Comparison of ENCODE assay signal across 1 cellular context in the genomic region with DNA sequence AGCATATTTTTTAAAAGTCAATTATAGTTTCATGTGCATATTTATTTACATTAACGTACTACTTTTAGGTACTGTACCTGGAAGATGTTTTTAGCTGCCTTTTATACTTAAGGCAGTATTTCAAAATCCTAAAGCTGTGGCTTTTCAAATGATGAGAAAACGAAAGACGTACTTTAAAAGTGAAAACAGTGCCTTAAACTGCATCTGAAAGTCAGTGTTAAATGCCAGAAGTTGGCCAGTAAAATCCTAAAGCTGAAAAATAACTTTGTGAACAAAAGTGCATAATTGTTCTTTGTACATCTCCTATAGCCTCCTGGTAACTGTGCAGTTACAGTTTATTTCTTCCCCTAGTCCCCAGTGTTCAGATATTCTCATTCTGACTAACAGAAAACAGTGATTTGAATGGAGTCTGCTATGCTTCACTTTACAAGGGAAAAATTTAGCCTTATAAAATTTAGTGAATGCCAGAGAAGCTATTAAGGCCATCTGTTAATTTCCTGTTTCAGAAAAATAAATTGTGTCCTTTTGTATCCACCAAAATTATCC.
TF ChIP-seq lines count a peak whose summit lies in the region.

No MANE protein-coding gene starts in this region.

TF ChIP-seq in GM23338, 12 proteins besides CTCF, POLR2A, EP300 and RAD21 (continued from another document):
- TF ChIP-seq, protein P1, sequence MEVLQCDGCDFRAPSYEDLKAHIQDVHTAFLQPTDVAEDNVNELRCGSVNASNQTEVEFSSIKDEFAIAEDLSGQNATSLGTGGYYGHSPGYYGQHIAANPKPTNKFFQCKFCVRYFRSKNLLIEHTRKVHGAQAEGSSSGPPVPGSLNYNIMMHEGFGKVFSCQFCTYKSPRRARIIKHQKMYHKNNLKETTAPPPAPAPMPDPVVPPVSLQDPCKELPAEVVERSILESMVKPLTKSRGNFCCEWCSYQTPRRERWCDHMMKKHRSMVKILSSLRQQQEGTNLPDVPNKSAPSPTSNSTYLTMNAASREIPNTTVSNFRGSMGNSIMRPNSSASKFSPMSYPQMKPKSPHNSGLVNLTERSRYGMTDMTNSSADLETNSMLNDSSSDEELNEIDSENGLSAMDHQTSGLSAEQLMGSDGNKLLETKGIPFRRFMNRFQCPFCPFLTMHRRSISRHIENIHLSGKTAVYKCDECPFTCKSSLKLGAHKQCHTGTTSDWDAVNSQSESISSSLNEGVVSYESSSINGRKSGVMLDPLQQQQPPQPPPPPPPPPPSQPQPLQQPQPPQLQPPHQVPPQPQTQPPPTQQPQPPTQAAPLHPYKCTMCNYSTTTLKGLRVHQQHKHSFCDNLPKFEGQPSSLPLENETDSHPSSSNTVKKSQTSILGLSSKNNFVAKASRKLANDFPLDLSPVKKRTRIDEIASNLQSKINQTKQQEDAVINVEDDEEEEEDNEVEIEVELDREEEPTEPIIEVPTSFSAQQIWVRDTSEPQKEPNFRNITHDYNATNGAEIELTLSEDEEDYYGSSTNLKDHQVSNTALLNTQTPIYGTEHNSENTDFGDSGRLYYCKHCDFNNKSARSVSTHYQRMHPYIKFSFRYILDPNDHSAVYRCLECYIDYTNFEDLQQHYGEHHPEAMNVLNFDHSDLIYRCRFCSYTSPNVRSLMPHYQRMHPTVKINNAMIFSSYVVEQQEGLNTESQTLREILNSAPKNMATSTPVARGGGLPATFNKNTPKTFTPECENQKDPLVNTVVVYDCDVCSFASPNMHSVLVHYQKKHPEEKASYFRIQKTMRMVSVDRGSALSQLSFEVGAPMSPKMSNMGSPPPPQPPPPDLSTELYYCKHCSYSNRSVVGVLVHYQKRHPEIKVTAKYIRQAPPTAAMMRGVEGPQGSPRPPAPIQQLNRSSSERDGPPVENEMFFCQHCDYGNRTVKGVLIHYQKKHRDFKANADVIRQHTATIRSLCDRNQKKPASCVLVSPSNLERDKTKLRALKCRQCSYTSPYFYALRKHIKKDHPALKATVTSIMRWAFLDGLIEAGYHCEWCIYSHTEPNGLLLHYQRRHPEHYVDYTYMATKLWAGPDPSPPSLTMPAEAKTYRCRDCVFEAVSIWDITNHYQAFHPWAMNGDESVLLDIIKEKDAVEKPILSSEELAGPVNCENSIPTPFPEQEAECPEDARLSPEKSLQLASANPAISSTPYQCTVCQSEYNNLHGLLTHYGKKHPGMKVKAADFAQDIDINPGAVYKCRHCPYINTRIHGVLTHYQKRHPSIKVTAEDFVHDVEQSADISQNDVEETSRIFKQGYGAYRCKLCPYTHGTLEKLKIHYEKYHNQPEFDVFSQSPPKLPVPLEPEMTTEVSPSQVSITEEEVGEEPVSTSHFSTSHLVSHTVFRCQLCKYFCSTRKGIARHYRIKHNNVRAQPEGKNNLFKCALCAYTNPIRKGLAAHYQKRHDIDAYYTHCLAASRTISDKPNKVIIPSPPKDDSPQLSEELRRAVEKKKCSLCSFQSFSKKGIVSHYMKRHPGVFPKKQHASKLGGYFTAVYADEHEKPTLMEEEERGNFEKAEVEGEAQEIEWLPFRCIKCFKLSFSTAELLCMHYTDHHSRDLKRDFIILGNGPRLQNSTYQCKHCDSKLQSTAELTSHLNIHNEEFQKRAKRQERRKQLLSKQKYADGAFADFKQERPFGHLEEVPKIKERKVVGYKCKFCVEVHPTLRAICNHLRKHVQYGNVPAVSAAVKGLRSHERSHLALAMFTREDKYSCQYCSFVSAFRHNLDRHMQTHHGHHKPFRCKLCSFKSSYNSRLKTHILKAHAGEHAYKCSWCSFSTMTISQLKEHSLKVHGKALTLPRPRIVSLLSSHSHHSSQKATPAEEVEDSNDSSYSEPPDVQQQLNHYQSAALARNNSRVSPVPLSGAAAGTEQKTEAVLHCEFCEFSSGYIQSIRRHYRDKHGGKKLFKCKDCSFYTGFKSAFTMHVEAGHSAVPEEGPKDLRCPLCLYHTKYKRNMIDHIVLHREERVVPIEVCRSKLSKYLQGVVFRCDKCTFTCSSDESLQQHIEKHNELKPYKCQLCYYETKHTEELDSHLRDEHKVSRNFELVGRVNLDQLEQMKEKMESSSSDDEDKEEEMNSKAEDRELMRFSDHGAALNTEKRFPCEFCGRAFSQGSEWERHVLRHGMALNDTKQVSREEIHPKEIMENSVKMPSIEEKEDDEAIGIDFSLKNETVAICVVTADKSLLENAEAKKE (CRISPR knock-in tag; IDR thresholded peaks at IDR 0.05) = no peak
- no peak for TF ChIP-seq CREB1 (CRISPR knock-in tag; IDR thresholded peaks at IDR 0.05; ENCODE audit: low read depth)
- TF ChIP-seq STAT1 (IDR thresholded peaks at IDR 0.05; ENCODE audit: unreplicated experiment) = no peak
- no peak for TF ChIP-seq EZH2 (IDR thresholded peaks at IDR 0.05; ENCODE audit: low read depth, unreplicated experiment)
- no peak for TF ChIP-seq POLR2AphosphoS5 (IDR thresholded peaks at IDR 0.05; ENCODE audit: low read depth)
- TF ChIP-seq, protein P2, sequence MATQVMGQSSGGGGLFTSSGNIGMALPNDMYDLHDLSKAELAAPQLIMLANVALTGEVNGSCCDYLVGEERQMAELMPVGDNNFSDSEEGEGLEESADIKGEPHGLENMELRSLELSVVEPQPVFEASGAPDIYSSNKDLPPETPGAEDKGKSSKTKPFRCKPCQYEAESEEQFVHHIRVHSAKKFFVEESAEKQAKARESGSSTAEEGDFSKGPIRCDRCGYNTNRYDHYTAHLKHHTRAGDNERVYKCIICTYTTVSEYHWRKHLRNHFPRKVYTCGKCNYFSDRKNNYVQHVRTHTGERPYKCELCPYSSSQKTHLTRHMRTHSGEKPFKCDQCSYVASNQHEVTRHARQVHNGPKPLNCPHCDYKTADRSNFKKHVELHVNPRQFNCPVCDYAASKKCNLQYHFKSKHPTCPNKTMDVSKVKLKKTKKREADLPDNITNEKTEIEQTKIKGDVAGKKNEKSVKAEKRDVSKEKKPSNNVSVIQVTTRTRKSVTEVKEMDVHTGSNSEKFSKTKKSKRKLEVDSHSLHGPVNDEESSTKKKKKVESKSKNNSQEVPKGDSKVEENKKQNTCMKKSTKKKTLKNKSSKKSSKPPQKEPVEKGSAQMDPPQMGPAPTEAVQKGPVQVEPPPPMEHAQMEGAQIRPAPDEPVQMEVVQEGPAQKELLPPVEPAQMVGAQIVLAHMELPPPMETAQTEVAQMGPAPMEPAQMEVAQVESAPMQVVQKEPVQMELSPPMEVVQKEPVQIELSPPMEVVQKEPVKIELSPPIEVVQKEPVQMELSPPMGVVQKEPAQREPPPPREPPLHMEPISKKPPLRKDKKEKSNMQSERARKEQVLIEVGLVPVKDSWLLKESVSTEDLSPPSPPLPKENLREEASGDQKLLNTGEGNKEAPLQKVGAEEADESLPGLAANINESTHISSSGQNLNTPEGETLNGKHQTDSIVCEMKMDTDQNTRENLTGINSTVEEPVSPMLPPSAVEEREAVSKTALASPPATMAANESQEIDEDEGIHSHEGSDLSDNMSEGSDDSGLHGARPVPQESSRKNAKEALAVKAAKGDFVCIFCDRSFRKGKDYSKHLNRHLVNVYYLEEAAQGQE (IDR thresholded peaks at IDR 0.05; ENCODE audit: unreplicated experiment) = no peak
- TF ChIP-seq ZNF331 (CRISPR knock-in tag; IDR thresholded peaks at IDR 0.05; ENCODE audit: low read depth) = no peak
